12 cellular contexts compared by ENCODE assay signal in the genomic region with DNA sequence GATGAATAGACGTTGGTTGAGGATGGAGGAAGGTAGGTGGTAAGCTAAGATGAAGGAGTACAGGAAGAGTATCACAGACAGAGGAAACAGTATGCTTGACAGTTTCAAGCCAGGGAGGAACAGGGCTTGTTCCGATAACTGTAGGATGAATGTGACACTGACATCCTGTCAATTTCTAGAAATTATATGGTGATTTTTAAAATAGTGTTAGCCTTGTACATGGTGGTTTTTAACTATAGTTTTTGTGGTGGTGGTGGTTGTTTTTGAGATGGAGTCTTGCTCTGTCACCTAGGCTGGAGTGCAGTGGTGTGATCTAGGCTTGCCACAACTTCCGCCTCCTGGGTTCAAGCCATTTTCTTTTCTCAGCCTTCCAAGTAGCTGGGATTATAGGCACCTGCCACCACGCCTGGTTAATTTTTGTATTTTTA.
DNase-seq lines count a peak whose midpoint lies in the region; ATAC-seq and TF ChIP-seq lines count a peak whose summit lies in the region.
"Had no signal": no experiment of that assay in that cellular context is flagged by ENCODE, and none has a peak within 500 bp of the region (broad histone marks: within the 10 kb centered on the region; RNA-seq: fewer than 3 reads in every experiment).

No MANE protein-coding gene starts in this region.

- DNase-seq in DND-41 (peak; percentile 31), NCI-H2107 (lab: John Stamatoyannopoulos, UW) (no peak), NCI-H187 (lab: John Stamatoyannopoulos, UW) (no peak), NCI-H146 treated with DMSO at 0.1 percent for 48 hours (lab: John Stamatoyannopoulos, UW; ENCODE audit: unreplicated experiment) (no peak), midbrain (lab: John Stamatoyannopoulos, UW) (no peak)
- DNase-seq: activated CD8-positive, alpha-beta memory T cell treated with anti-CD3 and anti-CD28 coated beads for 24 hours; heart right ventricle; NCI-H2081; Right ventricle myocardium superior had no signal

- peak overlapping the region; percentile 2 for H3K27ac Mint-ChIP-seq in activated naive CD8-positive, alpha-beta T cell

- H3K4me3 ChIP-seq in DND-41 (ENCODE audit: low read depth in 1 of 2, low read length in 2 of 2) (no peak overlapping the region), neutrophil (ENCODE audit: low read depth in 1 of 2, low read length in 1 of 2) (peak overlapping the region in 1 of 2 experiments; percentile 44)
- H3K4me3 ChIP-seq: heart right ventricle had no signal

- H3K4me1 ChIP-seq in DND-41 (ENCODE audit: insufficient read depth, low read length) (no peaks in the 10 kb centered on the region), neutrophil (ENCODE audit: control insufficient read depth in 1 of 2, insufficient read depth in 1 of 2, low read depth in 1 of 2, low read length in 1 of 2) (peaks cover 98 to 100% of the 10 kb centered on the region in 2 experiments)

- no peak overlapping the region for H3K4me3 Mint-ChIP-seq in activated naive CD8-positive, alpha-beta T cell

- no peak overlapping the region for H3K27ac ChIP-seq in DND-41 (ENCODE audit: low read length)
- H3K27ac ChIP-seq in neutrophil = peak overlapping the region; percentile 95

- H2AFZ ChIP-seq in DND-41 (ENCODE audit: low read depth, low read length) = no peak overlapping the region

- no peaks in the 10 kb centered on the region for H4K20me1 ChIP-seq in DND-41 (ENCODE audit: insufficient read depth, low read length)

- no peaks in the 10 kb centered on the region for H3K9me3 Mint-ChIP-seq in activated naive CD8-positive, alpha-beta T cell (ENCODE audit: low read depth)

- no peaks in the 10 kb centered on the region for H3K27me3 ChIP-seq in DND-41 (ENCODE audit: insufficient read depth, low read length, poor library complexity)
- H3K27me3 ChIP-seq in neutrophil = no peaks in the 10 kb centered on the region
- H3K27me3 ChIP-seq: heart right ventricle had no signal

- H3K36me3 Mint-ChIP-seq in activated naive CD8-positive, alpha-beta T cell = peaks cover 14% of the 10 kb centered on the region

- H3K9ac ChIP-seq in DND-41 (ENCODE audit: low read depth, low read length) = no peak overlapping the region

- peak; percentile 80 for ATAC-seq in DND-41 (ENCODE audit: insufficient read depth, low read depth)
- ATAC-seq in HG02981 (IDR thresholded peaks at IDR 0.05; ENCODE audit: unreplicated experiment) = peak; percentile 38
- ATAC-seq: heart right ventricle had no signal

- H3K4me1 Mint-ChIP-seq in activated naive CD8-positive, alpha-beta T cell (ENCODE audit: low read depth) = peaks cover 29% of the 10 kb centered on the region

- no peaks in the 10 kb centered on the region for H3K79me2 ChIP-seq in DND-41 (ENCODE audit: insufficient read depth, low read length)

- H3K4me2 ChIP-seq in DND-41 (ENCODE audit: insufficient read depth, low read length) = no peak overlapping the region

- no peaks in the 10 kb centered on the region for H3K36me3 ChIP-seq in DND-41 (ENCODE audit: insufficient read depth, low read length)
- no peaks in the 10 kb centered on the region for H3K36me3 ChIP-seq in neutrophil

- no peaks in the 10 kb centered on the region for H3K27me3 Mint-ChIP-seq in activated naive CD8-positive, alpha-beta T cell

- TF ChIP-seq CTCF in DND-41 (IDR thresholded peaks at IDR 0.05; ENCODE audit: borderline replicate concordance, extremely low read depth, low read length, poor library complexity, severe bottlenecking) = no peak
- no peak for TF ChIP-seq CTCF in neutrophil (IDR thresholded peaks at IDR 0.05)

- H3K9me3 ChIP-seq in DND-41 (ENCODE audit: insufficient read depth, low read length, severe bottlenecking) (no peaks in the 10 kb centered on the region), neutrophil (no peaks in the 10 kb centered on the region)
- H3K9me3 ChIP-seq: heart right ventricle had no signal
